In the genomic region with DNA sequence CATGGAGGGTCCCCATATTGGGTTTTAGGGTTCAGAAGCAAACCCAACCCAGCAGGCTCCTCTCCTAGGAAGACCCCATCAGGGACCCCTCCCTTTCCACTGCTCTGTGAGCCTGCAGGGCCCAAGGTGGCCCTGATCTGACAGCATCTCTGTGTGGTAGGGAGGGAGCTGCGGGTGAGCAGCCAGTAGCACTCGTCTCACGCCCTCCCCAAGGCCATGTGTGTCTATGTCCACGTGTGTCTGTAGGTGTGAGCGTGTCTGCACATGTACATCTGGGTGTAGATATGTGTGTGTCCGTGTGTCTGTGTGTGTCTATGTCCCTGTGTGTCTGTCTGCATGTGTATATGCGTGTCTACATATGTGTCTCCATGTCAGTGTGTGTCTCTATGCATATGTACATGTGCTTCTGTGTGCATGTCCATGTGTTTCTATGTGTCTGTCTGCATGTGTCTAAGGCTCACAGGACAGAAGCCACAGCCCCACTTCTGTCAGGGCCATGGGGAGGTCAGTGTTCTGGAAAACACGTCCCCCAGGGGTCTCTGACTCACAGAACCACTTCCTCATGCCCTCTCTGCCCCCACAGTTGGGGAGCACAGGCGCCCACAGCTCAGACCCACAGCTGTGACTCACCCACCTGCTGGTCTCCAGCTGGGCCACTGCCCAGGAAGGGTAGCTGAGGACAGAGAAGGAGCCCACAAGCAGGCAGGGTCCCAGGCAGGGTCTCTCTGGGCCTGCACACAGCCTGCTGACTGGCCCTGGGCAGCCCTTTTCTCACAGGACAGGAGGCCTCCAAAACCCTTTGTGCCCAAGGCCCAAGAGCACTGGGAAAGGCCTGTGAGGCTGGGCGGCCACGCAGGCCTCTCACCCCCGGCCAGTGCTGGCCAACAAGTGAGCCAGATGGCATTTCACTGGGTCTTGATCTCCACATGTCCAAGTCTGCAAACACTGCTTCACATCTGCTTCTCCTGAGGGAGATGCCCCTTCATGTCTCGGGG, we compare ENCODE assay signal across 8 cellular contexts.
DNase-seq lines count a peak whose midpoint lies in the region; ATAC-seq, FAIRE-seq and TF ChIP-seq lines count a peak whose summit lies in the region.

No MANE protein-coding gene starts in this region.

- no peak overlapping the region for H2BK15ac ChIP-seq in mesenchymal stem cell (ENCODE audit: low read depth, poor library complexity, severe bottlenecking)

- in situ Hi-C loops in ACHN (cut with HindIII; ENCODE audit: low pct_ligation_motif_present, low pct_unique_long_range_greater_than_20kb, low sequenced_read_pairs) = no loop called here
- in situ Hi-C loops in KBM-7 (cut with MboI; ENCODE audit: low pct_unique_long_range_greater_than_20kb, low sequenced_read_pairs) = no loop called here
- in situ Hi-C loops in mammary epithelial cell (cut with MboI; ENCODE audit: low sequenced_read_pairs in 2 of 2) = no loop called here

- H2AK5ac ChIP-seq in mesenchymal stem cell (ENCODE audit: low read length, severe bottlenecking) = peak overlapping the region; percentile 18

- no peaks in the 10 kb centered on the region for H3K79me1 ChIP-seq in mesenchymal stem cell (replicated peaks; ENCODE audit: low read length, poor library complexity, severe bottlenecking)

- peak overlapping the region; percentile 63 to 75 for H3K4ac ChIP-seq in mesenchymal stem cell (ENCODE audit: low read depth in 1 of 2, low read length in 2 of 2)

- H3K4me3 Mint-ChIP-seq in T-helper 17 cell = no peak overlapping the region
- H3K4me3 Mint-ChIP-seq in activated T-helper 2 cell treated with anti-CD3 and anti-CD28 coated beads, Interferon-gamma antibody, Interleukin-2, Interleukin-4, amounts not matched to agents 10 μg/mL and 5 μg/mL and 100 μg/mL, durations not matched to agents 14 hours and 24 hours and 36 hours (ENCODE audit: low read depth) = no peak overlapping the region

- WGBS in mammary epithelial cell (ENCODE audit: low coverage, missing lambda C conversion rate) = 45% methylated on average over 13 of the region's 13 CpGs
- 55% methylated on average over 13 of the region's 13 CpGs for WGBS in mesenchymal stem cell

- peak overlapping the region; percentile 51 for H2BK120ac ChIP-seq in mesenchymal stem cell (ENCODE audit: low read depth, low read length)

- peak overlapping the region; percentile 90 for H4K8ac ChIP-seq in mesenchymal stem cell (ENCODE audit: low read length)

- H3K23ac ChIP-seq in mesenchymal stem cell (ENCODE audit: low read length in 2 of 2) = peak overlapping the region in 1 of 2 experiments; percentile 20

- H3K27ac Mint-ChIP-seq in T-helper 17 cell = no peak overlapping the region
- no peak overlapping the region for H3K27ac Mint-ChIP-seq in activated T-helper 2 cell treated with anti-CD3 and anti-CD28 coated beads, Interferon-gamma antibody, Interleukin-2, Interleukin-4, amounts not matched to agents 10 μg/mL and 5 μg/mL and 100 μg/mL, durations not matched to agents 14 hours and 24 hours and 36 hours

- H3K79me2 ChIP-seq in mammary epithelial cell (ENCODE audit: insufficient read depth, low read length) = peaks cover 2% of the 10 kb centered on the region

- TF ChIP-seq POLR2A in GM12892 (IDR thresholded peaks at IDR 0.05; ENCODE audit: low read depth, low read length) = no peak

- dilution Hi-C loops in mammary epithelial cell (cut with HindIII; ENCODE audit: low sequenced_read_pairs) = no loop called here

- H3K36me3 ChIP-seq in mammary epithelial cell (ENCODE audit: insufficient read depth, low read length) = no peaks in the 10 kb centered on the region
- H3K36me3 ChIP-seq in mesenchymal stem cell (ENCODE audit: control insufficient read depth in 1 of 2, insufficient read depth in 2 of 2, low read depth in 1 of 2, low read length in 2 of 2) = no peaks in the 10 kb centered on the region

- H3K9me3 ChIP-seq in mammary epithelial cell (replicated peaks; ENCODE audit: insufficient read depth, low read length) (no peaks in the 10 kb centered on the region), mesenchymal stem cell (ENCODE audit: control insufficient read depth, low read length) (no peaks in the 10 kb centered on the region), T-helper 17 cell (ENCODE audit: control insufficient read depth, low read length, poor library complexity, severe bottlenecking) (no peaks in the 10 kb centered on the region)

- H3K27ac ChIP-seq in mammary epithelial cell (ENCODE audit: insufficient read depth, low read depth, low read length) = no peak overlapping the region
- peak overlapping the region; percentile 75 for H3K27ac ChIP-seq in mesenchymal stem cell (ENCODE audit: low read length, poor library complexity, severe bottlenecking)

- peak overlapping the region; percentile 34 to 98 for H2BK12ac ChIP-seq in mesenchymal stem cell (ENCODE audit: low read length in 2 of 2)

- H3K4me3 ChIP-seq in mammary epithelial cell (replicated peaks in 1 of 3; ENCODE audit: insufficient read depth in 1 of 3, low read depth in 2 of 3, low read length in 3 of 3) (no peak overlapping the region), mesenchymal stem cell (ENCODE audit: insufficient read depth in 1 of 2, low read depth in 1 of 2, low read length in 2 of 2) (no peak overlapping the region)

- no peaks in the 10 kb centered on the region for H4K20me1 ChIP-seq in mammary epithelial cell (ENCODE audit: insufficient read depth, low read length)

- DNase-seq in ACHN = peak; percentile 86
- peak; percentile 62 for DNase-seq in KBM-7
- peak; percentile 92 for DNase-seq in mammary epithelial cell
- peak; percentile 95 for DNase-seq in mesenchymal stem cell
- no peak for DNase-seq in NCI-H2029 (lab: John Stamatoyannopoulos, UW)
- DNase-seq in GM12892 (ENCODE audit: insufficient read length) = no peak
- no peak for DNase-seq in T-helper 17 cell
- DNase-seq in activated T-helper 2 cell treated with anti-CD3 and anti-CD28 coated beads, Interferon-gamma antibody, Interleukin-2, Interleukin-4, amounts not matched to agents 10 μg/mL and 5 μg/mL and 100 μg/mL, durations not matched to agents 14 hours and 24 hours and 36 hours (ENCODE audit: low spot score) = no peak

- peak overlapping the region; percentile 89 for H4K91ac ChIP-seq in mesenchymal stem cell (ENCODE audit: low read length)

- peak overlapping the region; percentile 19 for H2BK5ac ChIP-seq in mesenchymal stem cell (ENCODE audit: low read depth, low read length, poor library complexity, severe bottlenecking)

- H3K27me3 ChIP-seq in mammary epithelial cell (ENCODE audit: insufficient read depth, low read length) (no peaks in the 10 kb centered on the region), mesenchymal stem cell (ENCODE audit: control insufficient read depth in 1 of 2, insufficient read depth in 1 of 2, low read length in 2 of 2) (no peaks in the 10 kb centered on the region)

- peak overlapping the region; percentile 68 to 93 for H3K18ac ChIP-seq in mesenchymal stem cell (ENCODE audit: low read depth in 1 of 2, low read length in 2 of 2)

- no peak for TF ChIP-seq CTCF in mammary epithelial cell (conservative IDR thresholded peaks at IDR 0.05 in 1 of 2, IDR thresholded peaks at IDR 0.05 in 1 of 2; ENCODE audit: extremely low read depth in 1 of 2, insufficient read depth in 1 of 2, low read depth in 1 of 2, low read length in 2 of 2)

- CTCF ChIA-PET in mammary epithelial cell (lab: Charles Lee; ENCODE audit: low non-redundant PET) = no interaction called here

- no peak for FAIRE-seq in GM12892 (lab: Jason Lieb, UNC)

- H3K27me3 Mint-ChIP-seq in T-helper 17 cell = peaks cover 8% of the 10 kb centered on the region
- no peaks in the 10 kb centered on the region for H3K27me3 Mint-ChIP-seq in activated T-helper 2 cell treated with anti-CD3 and anti-CD28 coated beads, Interferon-gamma antibody, Interleukin-2, Interleukin-4, amounts not matched to agents 10 μg/mL and 5 μg/mL and 100 μg/mL, durations not matched to agents 14 hours and 24 hours and 36 hours (ENCODE audit: low read depth)

- peak overlapping the region; percentile 32 for H3K4me2 ChIP-seq in mammary epithelial cell (ENCODE audit: insufficient read depth, low read depth, low read length)
- H3K4me2 ChIP-seq in mesenchymal stem cell (ENCODE audit: low read length, poor library complexity, severe bottlenecking) = no peak overlapping the region

- ATAC-seq in T-helper 17 cell = no peak

- peak overlapping the region in 1 of 2 experiments; percentile 94 for H3K14ac ChIP-seq in mesenchymal stem cell (ENCODE audit: low read length in 2 of 2)

- peaks cover 13% of the 10 kb centered on the region for H3K4me1 Mint-ChIP-seq in T-helper 17 cell
- peaks cover 16% of the 10 kb centered on the region for H3K4me1 Mint-ChIP-seq in activated T-helper 2 cell treated with anti-CD3 and anti-CD28 coated beads, Interferon-gamma antibody, Interleukin-2, Interleukin-4, amounts not matched to agents 10 μg/mL and 5 μg/mL and 100 μg/mL, durations not matched to agents 14 hours and 24 hours and 36 hours (ENCODE audit: low read depth)

- H3K4me1 ChIP-seq in mammary epithelial cell (ENCODE audit: insufficient read depth, low read length) (peaks cover 60% of the 10 kb centered on the region), mesenchymal stem cell (ENCODE audit: control insufficient read depth, insufficient read depth, low read depth, low read length) (peaks cover 56% of the 10 kb centered on the region)

- no TSS peak for BruUV-seq in mammary epithelial cell (replicated peaks; lab: Mats Ljungman, UMichigan)

- H3K9me3 Mint-ChIP-seq in activated T-helper 2 cell treated with anti-CD3 and anti-CD28 coated beads, Interferon-gamma antibody, Interleukin-2, Interleukin-4, amounts not matched to agents 10 μg/mL and 5 μg/mL and 100 μg/mL, durations not matched to agents 14 hours and 24 hours and 36 hours = no peaks in the 10 kb centered on the region

- no peaks in the 10 kb centered on the region for H3K36me3 Mint-ChIP-seq in T-helper 17 cell (ENCODE audit: low read depth)
- H3K36me3 Mint-ChIP-seq in activated T-helper 2 cell treated with anti-CD3 and anti-CD28 coated beads, Interferon-gamma antibody, Interleukin-2, Interleukin-4, amounts not matched to agents 10 μg/mL and 5 μg/mL and 100 μg/mL, durations not matched to agents 14 hours and 24 hours and 36 hours (ENCODE audit: low read depth) = no peaks in the 10 kb centered on the region

- intact Hi-C loops in mammary epithelial cell (cut with micrococcal nuclease) = no loop called here
- intact Hi-C loops in activated T-helper 2 cell treated with anti-CD3 and anti-CD28 coated beads, Interferon-gamma antibody, Interleukin-2, Interleukin-4, amounts not matched to agents 10 μg/mL and 5 μg/mL and 100 μg/mL, durations not matched to agents 14 hours and 24 hours and 36 hours (cut with micrococcal nuclease) = no loop called here

- H3K9ac ChIP-seq in mammary epithelial cell (ENCODE audit: insufficient read depth, low read length) (no peak overlapping the region), mesenchymal stem cell (ENCODE audit: low read length) (peak overlapping the region; percentile 75)

- H2AFZ ChIP-seq in mammary epithelial cell (ENCODE audit: low read depth, low read length) (no peak overlapping the region), mesenchymal stem cell (ENCODE audit: low read depth, low read length) (peak overlapping the region; percentile 47)

Comparison
In these comparisons a context has a peak if more than half of its experiments do, and no peak if none do; other contexts are left out.
1. DNase-seq: peak in ACHN (single experiment), KBM-7 (single experiment), mammary epithelial cell (single experiment) and mesenchymal stem cell (single experiment); none in NCI-H2029 (single experiment), GM12892 (single experiment), T-helper 17 cell (0 of 3) and activated T-helper 2 cell treated with anti-CD3 and anti-CD28 coated beads, Interferon-gamma antibody, Interleukin-2, Interleukin-4, amounts not matched to agents 10 μg/mL and 5 μg/mL and 100 μg/mL, durations not matched to agents 14 hours and 24 hours and 36 hours (single experiment).